In the genomic region with DNA sequence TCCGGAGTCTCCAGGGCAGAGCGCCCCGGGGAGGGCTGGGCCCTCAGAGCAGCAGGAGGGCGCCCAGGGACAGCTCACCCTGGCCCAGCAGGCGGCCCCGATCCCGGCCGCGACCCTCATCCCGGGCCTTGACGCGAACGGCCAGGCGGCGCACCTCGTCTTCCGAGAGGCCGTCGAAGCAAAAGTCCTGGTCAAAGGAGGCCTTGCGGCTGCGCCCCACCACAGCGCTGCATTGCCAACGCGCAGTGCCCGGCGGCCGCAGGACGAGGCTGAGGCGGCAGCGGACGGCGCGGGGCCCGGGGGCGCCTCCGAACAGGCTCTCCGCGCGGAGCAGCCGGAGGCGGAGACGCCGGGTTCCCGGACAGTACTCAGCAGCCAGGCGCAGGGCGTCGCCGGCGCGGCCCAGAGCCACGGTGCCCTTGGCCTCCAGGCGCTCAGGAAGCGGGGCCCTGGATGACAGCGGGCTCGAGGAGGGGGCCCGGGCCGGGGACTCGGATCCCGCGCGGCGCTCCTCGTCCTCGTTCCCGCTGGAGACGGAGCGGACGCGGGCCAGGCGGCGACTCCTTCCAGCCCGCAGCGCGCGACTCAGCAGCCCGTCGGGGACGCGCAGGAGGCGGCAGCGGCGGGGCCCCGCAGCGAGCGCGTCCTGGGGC, we compare ENCODE assay signal across 1 cellular context.
TF ChIP-seq lines count a peak whose summit lies in the region.

No MANE protein-coding gene starts in this region.

TF ChIP-seq in HEK293, 187 proteins besides CTCF, POLR2A, EP300 and RAD21 (continued from another document):
- TF ChIP-seq, protein P1, sequence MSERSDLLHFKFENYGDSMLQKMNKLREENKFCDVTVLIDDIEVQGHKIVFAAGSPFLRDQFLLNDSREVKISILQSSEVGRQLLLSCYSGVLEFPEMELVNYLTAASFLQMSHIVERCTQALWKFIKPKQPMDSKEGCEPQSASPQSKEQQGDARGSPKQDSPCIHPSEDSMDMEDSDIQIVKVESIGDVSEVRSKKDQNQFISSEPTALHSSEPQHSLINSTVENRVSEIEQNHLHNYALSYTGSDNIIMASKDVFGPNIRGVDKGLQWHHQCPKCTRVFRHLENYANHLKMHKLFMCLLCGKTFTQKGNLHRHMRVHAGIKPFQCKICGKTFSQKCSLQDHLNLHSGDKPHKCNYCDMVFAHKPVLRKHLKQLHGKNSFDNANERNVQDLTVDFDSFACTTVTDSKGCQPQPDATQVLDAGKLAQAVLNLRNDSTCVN (tag by site-specific recombination; optimal IDR thresholded peaks at IDR 0.05): peak; percentile 67
- TF ChIP-seq ZBTB20 (tag by site-specific recombination; IDR thresholded peaks at IDR 0.05): peak; percentile 55; the same call in 1 of the 2 replicates
- TF ChIP-seq OSR2 (tag by site-specific recombination; IDR thresholded peaks at IDR 0.05): no peak
- TF ChIP-seq ZNF626 (tag by site-specific recombination; IDR thresholded peaks at IDR 0.05): no peak
- TF ChIP-seq ZNF2 (tag by site-specific recombination; IDR thresholded peaks at IDR 0.05): no peak
- no peak for TF ChIP-seq ZNF223 (tag by site-specific recombination; IDR thresholded peaks at IDR 0.05)
